Comparison of ENCODE assay signal across 10 cellular contexts in genomic region chr2:105102963-105103421, GRCh38.
DNase-seq lines count a peak whose midpoint lies in the region; ATAC-seq, FAIRE-seq and TF ChIP-seq lines count a peak whose summit lies in the region.
"Had no signal": no experiment of that assay in that cellular context is flagged by ENCODE, and none has a peak within 500 bp of the region (broad histone marks: within the 10 kb centered on the region; RNA-seq: fewer than 3 reads in every experiment).

No MANE protein-coding gene starts in this region.

- no peak overlapping the region for H4K8ac ChIP-seq in mesenchymal stem cell (ENCODE audit: low read length)

- H3K9me3 ChIP-seq in mesenchymal stem cell (ENCODE audit: control insufficient read depth, low read length) (no peaks in the 10 kb centered on the region), adrenal gland (replicated peaks in 1 of 3) (no peaks in the 10 kb centered on the region), gastroesophageal sphincter (no peaks in the 10 kb centered on the region)

- no peak overlapping the region for H2AFZ ChIP-seq in mesenchymal stem cell (ENCODE audit: low read depth, low read length)

- no peak overlapping the region for H2BK12ac ChIP-seq in mesenchymal stem cell (ENCODE audit: low read length in 2 of 2)

- peak; percentile 22 for DNase-seq in DMS 273 treated with DMSO at 0.1 percent for 48 hours (lab: John Stamatoyannopoulos, UW)
- peak; percentile 90 for DNase-seq in HTR-8/SVneo (ENCODE audit: insufficient read length, low spot score)
- peak; percentile 5 for DNase-seq in mesenchymal stem cell
- no peak for DNase-seq in activated CD4-positive, alpha-beta T cell treated with anti-CD3 and anti-CD28 coated beads, Interleukin-2, amount 10 ng/mL, durations not matched to agents 24 days and 14 days
- DNase-seq in adrenal gland, result no peak
- DNase-seq: SIG-M5 had no signal

- 26% methylated on average over 13 of the region's 13 CpGs for WGBS in mesenchymal stem cell
- 64 to 76% (median 70%) methylated on average over 13 of the region's 13 CpGs for WGBS in adrenal gland, 4 donors
- WGBS in gastroesophageal sphincter (ENCODE audit: low coverage in 1 of 2), 2 donors, result 41 to 71% methylated on average over 1 to 13 of the region's 13 CpGs

- TF ChIP-seq CTCF in brain (conservative IDR thresholded peaks at IDR 0.05) (no peak), adrenal gland (IDR thresholded peaks at IDR 0.05) (no peak), gastroesophageal sphincter (IDR thresholded peaks at IDR 0.05) (no peak)

- no peak overlapping the region for H2BK5ac ChIP-seq in mesenchymal stem cell (ENCODE audit: low read depth, low read length, poor library complexity, severe bottlenecking)

- H2BK120ac ChIP-seq in mesenchymal stem cell (ENCODE audit: low read depth, low read length), result no peak overlapping the region

- peaks cover 9% of the 10 kb centered on the region for H3K4me1 Mint-ChIP-seq in brain
- peaks cover 5% of the 10 kb centered on the region for H3K4me1 Mint-ChIP-seq in activated CD4-positive, alpha-beta T cell treated with anti-CD3 and anti-CD28 coated beads, Interleukin-2, amount 10 ng/mL, durations not matched to agents 24 days and 14 days

- no peak overlapping the region for H3K4me2 ChIP-seq in mesenchymal stem cell (ENCODE audit: low read length, poor library complexity, severe bottlenecking)

- H2AK5ac ChIP-seq in mesenchymal stem cell (ENCODE audit: low read length, severe bottlenecking), result peak overlapping the region; percentile 47

- peaks cover 23% of the 10 kb centered on the region for H3K36me3 Mint-ChIP-seq in brain
- H3K36me3 Mint-ChIP-seq in activated CD4-positive, alpha-beta T cell treated with anti-CD3 and anti-CD28 coated beads, Interleukin-2, amount 10 ng/mL, durations not matched to agents 24 days and 14 days (ENCODE audit: low read depth), result peaks cover 7% of the 10 kb centered on the region

- H3K36me3 ChIP-seq in mesenchymal stem cell (ENCODE audit: control insufficient read depth in 1 of 2, insufficient read depth in 2 of 2, low read depth in 1 of 2, low read length in 2 of 2) (peaks cover 12 to 21% of the 10 kb centered on the region in 2 experiments), adrenal gland (replicated peaks in 1 of 2) (peaks cover 0 to 28% of the 10 kb centered on the region in 2 donors), gastroesophageal sphincter (peaks cover 0 to 47% of the 10 kb centered on the region in 2 donors)

- H3K4me3 ChIP-seq in mesenchymal stem cell (ENCODE audit: insufficient read depth in 1 of 2, low read depth in 1 of 2, low read length in 2 of 2) (no peak overlapping the region), adrenal gland (no peak overlapping the region), gastroesophageal sphincter (no peak overlapping the region)

- H3K4me1 ChIP-seq in mesenchymal stem cell (ENCODE audit: control insufficient read depth, insufficient read depth, low read depth, low read length) (peaks cover 15% of the 10 kb centered on the region), adrenal gland (replicated peaks in 1 of 2) (no peaks in the 10 kb centered on the region), gastroesophageal sphincter (no peaks in the 10 kb centered on the region)

- no peaks in the 10 kb centered on the region for H3K27me3 ChIP-seq in mesenchymal stem cell (ENCODE audit: control insufficient read depth in 1 of 2, insufficient read depth in 1 of 2, low read length in 2 of 2)
- no peaks in the 10 kb centered on the region for H3K27me3 ChIP-seq in adrenal gland
- H3K27me3 ChIP-seq in gastroesophageal sphincter, result no peaks in the 10 kb centered on the region

- H3K79me1 ChIP-seq in mesenchymal stem cell (replicated peaks; ENCODE audit: low read length, poor library complexity, severe bottlenecking), result no peaks in the 10 kb centered on the region

- H3K4ac ChIP-seq in mesenchymal stem cell (ENCODE audit: low read depth in 1 of 2, low read length in 2 of 2), result no peak overlapping the region

- H3K18ac ChIP-seq in mesenchymal stem cell (ENCODE audit: low read depth in 1 of 2, low read length in 2 of 2), result no peak overlapping the region

- H3K4me3 Mint-ChIP-seq in brain, result no peak overlapping the region
- H3K4me3 Mint-ChIP-seq in activated CD4-positive, alpha-beta T cell treated with anti-CD3 and anti-CD28 coated beads, Interleukin-2, amount 10 ng/mL, durations not matched to agents 24 days and 14 days, result no peak overlapping the region

- no peak for TF ChIP-seq EP300 in gastroesophageal sphincter (IDR thresholded peaks at IDR 0.05)

- H3K27ac ChIP-seq in mesenchymal stem cell (ENCODE audit: low read length, poor library complexity, severe bottlenecking) (peak overlapping the region; percentile 36), adrenal gland (no peak overlapping the region), gastroesophageal sphincter (no peak overlapping the region)

- H4K91ac ChIP-seq in mesenchymal stem cell (ENCODE audit: low read length), result no peak overlapping the region

- H3K23ac ChIP-seq in mesenchymal stem cell (ENCODE audit: low read length in 2 of 2), result no peak overlapping the region

- peak overlapping the region in 4 of 5 experiments; percentile 28 to 71 (median 40) for H3K27ac Mint-ChIP-seq in brain
- no peak overlapping the region for H3K27ac Mint-ChIP-seq in activated CD4-positive, alpha-beta T cell treated with anti-CD3 and anti-CD28 coated beads, Interleukin-2, amount 10 ng/mL, durations not matched to agents 24 days and 14 days

- TF ChIP-seq POLR2A in adrenal gland (IDR thresholded peaks at IDR 0.05) (no peak), gastroesophageal sphincter (IDR thresholded peaks at IDR 0.05) (no peak)

- no peak overlapping the region for H2BK15ac ChIP-seq in mesenchymal stem cell (ENCODE audit: low read depth, poor library complexity, severe bottlenecking)

- no peaks in the 10 kb centered on the region for H3K27me3 Mint-ChIP-seq in brain
- no peaks in the 10 kb centered on the region for H3K27me3 Mint-ChIP-seq in activated CD4-positive, alpha-beta T cell treated with anti-CD3 and anti-CD28 coated beads, Interleukin-2, amount 10 ng/mL, durations not matched to agents 24 days and 14 days

- FAIRE-seq in HTR-8/SVneo (lab: Jason Lieb, UNC), result peak; percentile 92

- H3K14ac ChIP-seq in mesenchymal stem cell (ENCODE audit: low read length in 2 of 2), result no peak overlapping the region

- no peaks in the 10 kb centered on the region for H3K9me3 Mint-ChIP-seq in brain
- no peaks in the 10 kb centered on the region for H3K9me3 Mint-ChIP-seq in activated CD4-positive, alpha-beta T cell treated with anti-CD3 and anti-CD28 coated beads, Interleukin-2, amount 10 ng/mL, durations not matched to agents 24 days and 14 days

- no peak overlapping the region for H3K9ac ChIP-seq in mesenchymal stem cell (ENCODE audit: low read length)

- intact Hi-C loops in activated CD4-positive, alpha-beta T cell treated with anti-CD3 and anti-CD28 coated beads, Interleukin-2, amount 10 ng/mL, durations not matched to agents 24 days and 14 days (cut with micrococcal nuclease), result no loop called here
- intact Hi-C loops in adrenal gland (cut with DNase I), result no loop called here

- ATAC-seq in activated CD4-positive, CD25-positive, alpha-beta regulatory T cell treated with anti-CD3 and anti-CD28 coated beads, Interleukin-2, amount 50 U/mL, for 24 hours, result no peak
- ATAC-seq in gastroesophageal sphincter, result no peak
- ATAC-seq: sciatic nerve had no signal

Comparison
In these comparisons a context has a peak if more than half of its experiments do, and no peak if none do; other contexts are left out.
1. DNase-seq: peak in DMS 273 treated with DMSO at 0.1 percent for 48 hours (single experiment), HTR-8/SVneo (single experiment) and mesenchymal stem cell (single experiment); none in activated CD4-positive, alpha-beta T cell treated with anti-CD3 and anti-CD28 coated beads, Interleukin-2, amount 10 ng/mL, durations not matched to agents 24 days and 14 days (single experiment) and adrenal gland (0 of 7).